16 cellular contexts compared by ENCODE assay signal in the genomic region with DNA sequence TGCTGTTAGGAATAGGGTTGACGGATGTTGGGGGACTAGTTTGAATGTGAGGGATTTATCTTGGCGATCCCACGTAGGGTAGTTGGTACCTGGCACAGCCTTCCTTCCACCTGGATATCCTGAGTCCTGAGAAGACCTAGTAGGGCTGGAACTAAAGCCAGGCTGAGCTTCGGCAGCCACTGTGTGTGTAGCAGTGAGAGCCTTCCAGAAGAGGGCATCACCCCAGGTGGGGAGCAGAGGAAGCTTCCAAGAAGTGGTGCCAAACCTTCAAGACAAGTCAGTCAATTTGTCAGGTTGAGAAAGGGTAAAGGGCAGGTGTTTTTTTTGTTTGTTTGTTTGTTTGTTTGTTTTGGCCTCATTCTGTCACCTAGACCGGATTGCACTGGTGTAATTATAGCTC. TPM values are rescaled to one million over a fixed set of nuclear protein-coding genes. Genes with fewer than 3 reads are reported as not detected.
DNase-seq lines count a peak whose midpoint lies in the region; ATAC-seq and TF ChIP-seq lines count a peak whose summit lies in the region.
"Had no signal": no experiment of that assay in that cellular context is flagged by ENCODE, and none has a peak within 500 bp of the region (broad histone marks: within the 10 kb centered on the region; RNA-seq: fewer than 3 reads in every experiment).

No MANE protein-coding gene starts in this region.

- no peaks in the 10 kb centered on the region for H3K9me3 ChIP-seq in CD4-positive, alpha-beta memory T cell (ENCODE audit: control insufficient read depth in 1 of 2, low read length in 2 of 2)

- no peak overlapping the region for H3K27ac ChIP-seq in CD4-positive, alpha-beta memory T cell (ENCODE audit: low read depth, low read length)
- H3K27ac ChIP-seq: heart left ventricle, upper lobe of left lung had no signal

- H3K9me3 Mint-ChIP-seq in activated CD4-positive, alpha-beta T cell treated with anti-CD3 and anti-CD28 coated beads for 36 hours (ENCODE audit: low read depth), result no peaks in the 10 kb centered on the region
- no peaks in the 10 kb centered on the region for H3K9me3 Mint-ChIP-seq in central memory CD8-positive, alpha-beta T cell
- H3K9me3 Mint-ChIP-seq in CD4-positive, alpha-beta memory T cell, result peaks cover 0 to 7% (median 2%) of the 10 kb centered on the region in 8 donors

- POLR2A ChIA-PET in activated CD4-positive, alpha-beta T cell treated with anti-CD3 and anti-CD28 coated beads for 36 hours (lab: Charles Lee), result interaction anchor here (0.7 kb wide), 1 partner anchor 11 kb away, joined by 4 read pairs; no protein-coding TSS in a partner anchor
- POLR2A ChIA-PET in CD4-positive, alpha-beta memory T cell (lab: Charles Lee; ENCODE audit: partially characterized antibody), result no interaction called here

- peaks cover 3% of the 10 kb centered on the region for H3K27me3 Mint-ChIP-seq in activated CD4-positive, alpha-beta T cell treated with anti-CD3 and anti-CD28 coated beads for 36 hours
- H3K27me3 Mint-ChIP-seq in central memory CD8-positive, alpha-beta T cell, result no peaks in the 10 kb centered on the region
- H3K27me3 Mint-ChIP-seq in CD4-positive, alpha-beta memory T cell, result peaks cover 11 to 15% of the 10 kb centered on the region in 2 donors

- H3K36me3 Mint-ChIP-seq in activated CD4-positive, alpha-beta T cell treated with anti-CD3 and anti-CD28 coated beads for 36 hours (ENCODE audit: low read depth), result no peaks in the 10 kb centered on the region
- peaks cover 13% of the 10 kb centered on the region for H3K36me3 Mint-ChIP-seq in central memory CD8-positive, alpha-beta T cell (ENCODE audit: insufficient read depth)
- H3K36me3 Mint-ChIP-seq in CD4-positive, alpha-beta memory T cell, result no peaks in the 10 kb centered on the region
- H3K36me3 Mint-ChIP-seq: T-cell had no signal

- no peak overlapping the region for H3K4me3 Mint-ChIP-seq in activated CD4-positive, alpha-beta T cell treated with anti-CD3 and anti-CD28 coated beads for 36 hours
- H3K4me3 Mint-ChIP-seq in central memory CD8-positive, alpha-beta T cell, result peak overlapping the region; percentile 85
- H3K4me3 Mint-ChIP-seq in CD4-positive, alpha-beta memory T cell, result no peak overlapping the region

- H3K4me1 ChIP-seq in CD4-positive, alpha-beta memory T cell (ENCODE audit: insufficient read depth, low read length), result no peaks in the 10 kb centered on the region
- H3K4me1 ChIP-seq: upper lobe of left lung had no signal

- H3K4me1 Mint-ChIP-seq in activated CD4-positive, alpha-beta T cell treated with anti-CD3 and anti-CD28 coated beads for 36 hours, result peaks cover 21% of the 10 kb centered on the region
- H3K4me1 Mint-ChIP-seq in central memory CD8-positive, alpha-beta T cell, result peaks cover 47% of the 10 kb centered on the region
- peaks cover 0 to 6% (median 5%) of the 10 kb centered on the region in 4 donors for H3K4me1 Mint-ChIP-seq in CD4-positive, alpha-beta memory T cell

- intact Hi-C loops in activated CD4-positive, alpha-beta T cell treated with anti-CD3 and anti-CD28 coated beads for 36 hours (cut with DNase I, micrococcal nuclease), result loop anchor here in 1 of 2 experiments (5.0 kb wide), 1 partner anchor 62 kb away; no protein-coding TSS in a partner anchor
- intact Hi-C loops in CD4-positive, alpha-beta memory T cell (cut with micrococcal nuclease), result no loop called here
- intact Hi-C loops in sciatic nerve (cut with DNase I), result loop anchor here (5.0 kb wide), 1 partner anchor 422 kb away; no protein-coding TSS in a partner anchor

- no peak for ATAC-seq in activated CD4-positive, alpha-beta T cell treated with anti-CD3 and anti-CD28 coated beads for 36 hours
- ATAC-seq in central memory CD8-positive, alpha-beta T cell (replicated peaks; ENCODE audit: extremely low read depth, poor library complexity, severe bottlenecking), result no peak
- ATAC-seq in GM19324 (IDR thresholded peaks at IDR 0.05; ENCODE audit: low FRiP score, unreplicated experiment) (no peak), sciatic nerve (no peak)

- DNase-seq in activated CD4-positive, alpha-beta T cell treated with anti-CD3 and anti-CD28 coated beads for 36 hours, result peak; percentile 19
- no peak for DNase-seq in activated CD4-positive, alpha-beta T cell treated with anti-CD3 and anti-CD28 coated beads, Interleukin-2, amount 50 U/mL, for 1 hour
- DNase-seq in NCI-H82 treated with DMSO at 0.1 percent for 48 hours (lab: John Stamatoyannopoulos, UW; ENCODE audit: unreplicated experiment) (peak; percentile 1), retinal pigment epithelial cell (ENCODE audit: low read depth) (no peak), sciatic nerve (ENCODE audit: low spot score) (no peak)
- DNase-seq in central memory CD8-positive, alpha-beta T cell (ENCODE audit: low spot score in 2 of 2), result no peak
- DNase-seq in CD4-positive, alpha-beta memory T cell, result no peak
- DNase-seq: DND-41, heart left ventricle, IMR-90, NCI-H187 treated with DMSO at 0.1 percent for 48 hours had no signal

- peak; percentile 18 for TF ChIP-seq CTCF in retinal pigment epithelial cell (conservative IDR thresholded peaks at IDR 0.05; ENCODE audit: low read depth, low read length)

- no peaks in the 10 kb centered on the region for H3K36me3 ChIP-seq in CD4-positive, alpha-beta memory T cell (ENCODE audit: insufficient read depth, low read length)
- H3K36me3 ChIP-seq: upper lobe of left lung had no signal

- H3K27me3 ChIP-seq in CD4-positive, alpha-beta memory T cell (ENCODE audit: insufficient read depth, low read length), result no peaks in the 10 kb centered on the region
- H3K27me3 ChIP-seq: heart left ventricle, upper lobe of left lung had no signal

- no peak overlapping the region for H3K4me3 ChIP-seq in retinal pigment epithelial cell (ENCODE audit: low read length)
- no peak overlapping the region for H3K4me3 ChIP-seq in CD4-positive, alpha-beta memory T cell (ENCODE audit: low read length in 2 of 2)
- H3K4me3 ChIP-seq: heart left ventricle, upper lobe of left lung had no signal

- peak overlapping the region; percentile 27 for H3K27ac Mint-ChIP-seq in activated CD4-positive, alpha-beta T cell treated with anti-CD3 and anti-CD28 coated beads for 36 hours
- H3K27ac Mint-ChIP-seq in central memory CD8-positive, alpha-beta T cell (ENCODE audit: low read depth), result no peak overlapping the region
- H3K27ac Mint-ChIP-seq in CD4-positive, alpha-beta memory T cell, result no peak overlapping the region

- CTCF ChIA-PET in activated CD4-positive, alpha-beta T cell treated with anti-CD3 and anti-CD28 coated beads for 36 hours (lab: Charles Lee), result interaction anchor here (0.8 to 3.7 kb wide), 10 partner anchors 8 to 301 kb away, joined by 3 to 26 read pairs (median 5); no protein-coding TSS in a partner anchor
- CTCF ChIA-PET in CD4-positive, alpha-beta memory T cell (lab: Charles Lee; ENCODE audit: partially characterized antibody), result interaction anchor here (1.4 kb wide), 2 partner anchors 9 to 11 kb away, joined by 5 to 6 read pairs; no protein-coding TSS in a partner anchor

RNA-seq across cellular contexts. Expression of gene FGFBP2, which starts 1.2 kb away (rescaled TPM):
- total RNA-seq in activated CD4-positive, alpha-beta T cell treated with anti-CD3 and anti-CD28 coated beads for 36 hours, result 1 to 10 TPM; 2.5 to 3.2 TPM
- under 1 TPM in 1 of 2 experiments, not detected in 1; 0.38 TPM for total RNA-seq in CD4-positive, alpha-beta memory T cell
- under 1 TPM in 1 of 2 donors, not detected in 1; 0.22 TPM for polyA plus RNA-seq in CD4-positive, alpha-beta memory T cell
- 129 TPM for total RNA-seq in sciatic nerve
- total RNA-seq: endothelial cell of umbilical vein, IMR-90 had no signal
- polyA plus RNA-seq: AG04450, endothelial cell of umbilical vein, IMR-90 had no signal

RNA-seq across cellular contexts. Expression of gene FGFBP1, which starts 25.6 kb away (rescaled TPM):
- total RNA-seq in activated CD4-positive, alpha-beta T cell treated with anti-CD3 and anti-CD28 coated beads for 36 hours, result not detected
- not detected for total RNA-seq in CD4-positive, alpha-beta memory T cell
- not detected for polyA plus RNA-seq in CD4-positive, alpha-beta memory T cell
- not detected for total RNA-seq in sciatic nerve
- total RNA-seq: endothelial cell of umbilical vein, T-cell had no signal
- polyA plus RNA-seq: AG04450, endothelial cell of umbilical vein, heart left ventricle, IMR-90 had no signal

Comparison
In these comparisons a context has a peak if more than half of its experiments do, and no peak if none do; other contexts are left out.
1. DNase-seq: peak in activated CD4-positive, alpha-beta T cell treated with anti-CD3 and anti-CD28 coated beads for 36 hours (single experiment) and NCI-H82 treated with DMSO at 0.1 percent for 48 hours (single experiment); none in activated CD4-positive, alpha-beta T cell treated with anti-CD3 and anti-CD28 coated beads, Interleukin-2, amount 50 U/mL, for 1 hour (single experiment), central memory CD8-positive, alpha-beta T cell (0 of 2), retinal pigment epithelial cell (single experiment), CD4-positive, alpha-beta memory T cell (0 of 5) and sciatic nerve (single experiment).
2. RNA of gene FGFBP2, which starts 1.2 kb away (total RNA-seq): 129 TPM in sciatic nerve (single experiment); 2.5 to 3.2 TPM in activated CD4-positive, alpha-beta T cell treated with anti-CD3 and anti-CD28 coated beads for 36 hours and 0.38 TPM in CD4-positive, alpha-beta memory T cell; every median in the first group is over 10 times any median in the second.